ENCODE assay signal across 30 cellular contexts in the genomic region with DNA sequence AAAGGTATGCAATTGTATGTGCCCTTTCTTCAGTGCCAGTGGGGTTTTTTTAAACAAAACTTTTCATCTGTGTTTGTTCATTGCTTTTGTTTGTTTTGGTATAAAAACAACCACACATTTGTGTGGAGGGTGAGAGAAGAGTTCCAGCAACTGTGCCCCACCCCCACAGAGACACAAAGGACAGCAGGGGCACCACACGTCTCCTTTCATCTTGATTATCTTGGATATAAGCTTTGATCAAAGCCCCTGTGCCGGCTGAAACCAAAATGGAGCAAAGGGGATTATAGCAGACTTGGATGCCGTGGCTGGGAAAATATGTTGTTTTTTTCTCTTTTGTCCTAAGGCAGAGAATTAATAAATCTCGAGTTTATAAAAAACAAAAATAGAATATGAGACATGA.
A peak's percentile ranks its signal among the peaks of the same experiment; 100 is the strongest.
DNase-seq lines count a peak whose midpoint lies in the region; ATAC-seq, FAIRE-seq and TF ChIP-seq lines count a peak whose summit lies in the region.
"Had no signal": no experiment of that assay in that cellular context is flagged by ENCODE, and none has a peak within 500 bp of the region (broad histone marks: within the 10 kb centered on the region; RNA-seq: fewer than 3 reads in every experiment).

No MANE protein-coding gene starts in this region.

- no peak overlapping the region for H3K27ac Mint-ChIP-seq in endodermal cell
- H3K27ac Mint-ChIP-seq in mesothelial cell of epicardium, result peak overlapping the region; percentile 72
- H3K27ac Mint-ChIP-seq in CD4-positive, alpha-beta T cell, result no peak overlapping the region
- H3K27ac Mint-ChIP-seq: CD14-positive monocyte had no signal

- CTCF ChIA-PET in CD4-positive, alpha-beta T cell (lab: Charles Lee), result no interaction called here

- no peak overlapping the region for H3K27ac ChIP-seq in endodermal cell (ENCODE audit: low read depth, low read length)
- no peak overlapping the region for H3K27ac ChIP-seq in CD4-positive, alpha-beta T cell (ENCODE audit: low read depth, low read length)
- H3K27ac ChIP-seq: HL-60 had no signal

- POLR2A ChIA-PET in CD4-positive, alpha-beta T cell (lab: Charles Lee), result no interaction called here

- no peak for TF ChIP-seq CTCF in endodermal cell (conservative IDR thresholded peaks at IDR 0.05)
- no peak for TF ChIP-seq CTCF in mesothelial cell of epicardium (IDR thresholded peaks at IDR 0.05; ENCODE audit: unreplicated experiment)
- no peak for TF ChIP-seq CTCF in CD4-positive, alpha-beta T cell (IDR thresholded peaks at IDR 0.05)

- H3K27me3 Mint-ChIP-seq in endodermal cell (ENCODE audit: insufficient read depth) (no peaks in the 10 kb centered on the region), mesothelial cell of epicardium (ENCODE audit: low read depth) (no peaks in the 10 kb centered on the region)
- H3K27me3 Mint-ChIP-seq in CD4-positive, alpha-beta T cell, result no peaks in the 10 kb centered on the region

- H3K9me3 Mint-ChIP-seq in endodermal cell, result no peaks in the 10 kb centered on the region
- no peaks in the 10 kb centered on the region for H3K9me3 Mint-ChIP-seq in mesothelial cell of epicardium
- H3K9me3 Mint-ChIP-seq in CD4-positive, alpha-beta T cell, result no peaks in the 10 kb centered on the region
- H3K9me3 Mint-ChIP-seq: CD14-positive monocyte had no signal

- peak; percentile 58 for DNase-seq in NCI-H82 (lab: John Stamatoyannopoulos, UW)
- no peak for DNase-seq in NCI-H82 treated with DMSO at 0.1 percent for 48 hours (lab: John Stamatoyannopoulos, UW; ENCODE audit: unreplicated experiment)
- peak; percentile 55 for DNase-seq in endodermal cell
- no peak for DNase-seq in mesothelial cell of epicardium (ENCODE audit: low spot score in 2 of 2, unreplicated experiment in 2 of 2)
- DNase-seq in CD4-positive, alpha-beta T cell, result no peak
- DNase-seq in GM19239 (ENCODE audit: insufficient read length, low spot score), result no peak
- DNase-seq in hypothalamus (lab: John Stamatoyannopoulos, UW), result no peak
- DNase-seq: 8988T; ACHN; BE2C; Calu3; DMS79 treated with DMSO at 0.1 percent for 48 hours; Karpas-422; NCI-H1092; NCI-H1417 treated with DMSO at 0.1 percent for 48 hours; NCI-H1694 treated with DMSO at 0.1 percent for 48 hours; NCI-H2081; NCI-H2171; NCI-H226; NCI-H510A; NCI-H69; NK-92 treated with Interleukin-12 subunit alpha and Interleukin-12 subunit beta, amount 100 ng/mL, for 24 hours; PC-3; Right ventricle myocardium superior; RPMI8226 had no signal

- no peak overlapping the region for H3K4me3 ChIP-seq in endodermal cell (ENCODE audit: low read length)

- intact Hi-C loops in CD4-positive, alpha-beta T cell (cut with DNase I, micrococcal nuclease), result no loop called here

- no peaks in the 10 kb centered on the region for H3K36me3 Mint-ChIP-seq in endodermal cell (ENCODE audit: low read depth)
- H3K36me3 Mint-ChIP-seq in mesothelial cell of epicardium, result no peaks in the 10 kb centered on the region
- H3K36me3 Mint-ChIP-seq in CD4-positive, alpha-beta T cell (ENCODE audit: low read depth), result peaks cover 28% of the 10 kb centered on the region
- H3K36me3 Mint-ChIP-seq: CD14-positive monocyte had no signal

- FAIRE-seq in GM19239 (lab: Jason Lieb, UNC), result no peak
- FAIRE-seq: GM12892, H54 had no signal

- H3K4me3 Mint-ChIP-seq in endodermal cell (no peak overlapping the region), mesothelial cell of epicardium (no peak overlapping the region)
- no peak overlapping the region for H3K4me3 Mint-ChIP-seq in CD4-positive, alpha-beta T cell
- H3K4me3 Mint-ChIP-seq: CD14-positive monocyte had no signal

- no peaks in the 10 kb centered on the region for H3K9me3 ChIP-seq in endodermal cell (ENCODE audit: control insufficient read depth, low read length)
- no peaks in the 10 kb centered on the region for H3K9me3 ChIP-seq in CD4-positive, alpha-beta T cell (ENCODE audit: control insufficient read depth, low read length)
- H3K9me3 ChIP-seq: BE2C had no signal

- peaks cover 13% of the 10 kb centered on the region for H3K4me1 Mint-ChIP-seq in endodermal cell
- H3K4me1 Mint-ChIP-seq in mesothelial cell of epicardium, result peaks cover 9% of the 10 kb centered on the region
- H3K4me1 Mint-ChIP-seq in CD4-positive, alpha-beta T cell (ENCODE audit: low read depth), result no peaks in the 10 kb centered on the region
- H3K4me1 Mint-ChIP-seq: CD14-positive monocyte had no signal

- peaks cover 4% of the 10 kb centered on the region for H3K4me1 ChIP-seq in endodermal cell (ENCODE audit: control insufficient read depth, insufficient read depth, low read length)
- H3K4me1 ChIP-seq: BE2C had no signal

- no peaks in the 10 kb centered on the region for H3K27me3 ChIP-seq in endodermal cell (ENCODE audit: control insufficient read depth, insufficient read depth, low read length, poor library complexity, severe bottlenecking)
- no peaks in the 10 kb centered on the region for H3K27me3 ChIP-seq in CD4-positive, alpha-beta T cell (ENCODE audit: control insufficient read depth, insufficient read depth, low read length)
- H3K27me3 ChIP-seq: BE2C had no signal

- no peak overlapping the region for H3K9ac ChIP-seq in endodermal cell (ENCODE audit: extremely low read depth, low read length, poor library complexity, severe bottlenecking)

- H3K36me3 ChIP-seq in endodermal cell (ENCODE audit: control insufficient read depth, insufficient read depth, low read length), result no peaks in the 10 kb centered on the region
- H3K36me3 ChIP-seq: BE2C had no signal

- WGBS in endodermal cell (ENCODE audit: insufficient coverage in 1 of 2, insufficient read length in 1 of 2), 2 experiments, result 0 to 29% methylated on average over 2 to 3 of the region's 4 CpGs

- no peak for ATAC-seq in CD4-positive, alpha-beta T cell (ENCODE audit: poor library complexity)
- no peak for ATAC-seq in GM19467 (IDR thresholded peaks at IDR 0.05; ENCODE audit: unreplicated experiment)
- ATAC-seq: PC-3 had no signal

Comparison
In these comparisons a context has a peak if more than half of its experiments do, and no peak if none do; other contexts are left out.
1. DNase-seq: peak in NCI-H82 (single experiment) and endodermal cell (single experiment); none in NCI-H82 treated with DMSO at 0.1 percent for 48 hours (single experiment), mesothelial cell of epicardium (0 of 2), CD4-positive, alpha-beta T cell (0 of 10), GM19239 (single experiment) and hypothalamus (0 of 51).